ENCODE assay signal across 19 cellular contexts in genomic region chr17:61463068-61463980, GRCh38. TPM values are rescaled to one million over a fixed set of nuclear protein-coding genes. Genes with fewer than 3 reads are reported as not detected.
DNase-seq lines count a peak whose midpoint lies in the region; ATAC-seq and TF ChIP-seq lines count a peak whose summit lies in the region.
"Had no signal": no experiment of that assay in that cellular context is flagged by ENCODE, and none has a peak within 500 bp of the region (broad histone marks: within the 10 kb centered on the region; RNA-seq: fewer than 3 reads in every experiment).

No MANE protein-coding gene starts in this region.

- no peak overlapping the region for H3K4me2 ChIP-seq in OCI-LY1 (ENCODE audit: low read length)
- H3K4me2 ChIP-seq: PC-9 had no signal

- H3K27ac Mint-ChIP-seq in Calu3 (ENCODE audit: unreplicated experiment), result no peak overlapping the region
- no peak overlapping the region for H3K27ac Mint-ChIP-seq in activated naive CD4-positive, alpha-beta T cell treated with anti-CD3 and anti-CD28 coated beads for 36 hours
- H3K27ac Mint-ChIP-seq: activated naive CD8-positive, alpha-beta T cell; IgD-negative memory B cell; T-helper 2 cell treated with Interferon-gamma antibody and Interleukin-4, amounts not matched to agents 5 μg/mL and 100 μg/mL, for 36 hours had no signal

- no peaks in the 10 kb centered on the region for H3K79me2 ChIP-seq in OCI-LY1 (ENCODE audit: insufficient read depth, low read length)

- no peak for TF ChIP-seq EP300 in sigmoid colon (IDR thresholded peaks at IDR 0.05)

- no peaks in the 10 kb centered on the region for H3K9me2 ChIP-seq in OCI-LY1 (ENCODE audit: low read depth, low read length)

- H3K9me3 ChIP-seq in OCI-LY1 (ENCODE audit: low read length) (no peaks in the 10 kb centered on the region), sigmoid colon (no peaks in the 10 kb centered on the region)
- H3K9me3 ChIP-seq: gastroesophageal sphincter had no signal

- no peaks in the 10 kb centered on the region for H3K9me3 Mint-ChIP-seq in Calu3 (ENCODE audit: low read depth, unreplicated experiment)
- no peaks in the 10 kb centered on the region for H3K9me3 Mint-ChIP-seq in activated naive CD4-positive, alpha-beta T cell treated with anti-CD3 and anti-CD28 coated beads for 36 hours
- H3K9me3 Mint-ChIP-seq: T-helper 2 cell treated with Interferon-gamma antibody and Interleukin-4, amounts not matched to agents 5 μg/mL and 100 μg/mL, for 36 hours had no signal

- ATAC-seq in foreskin keratinocyte, result no peak
- ATAC-seq in GM19467 (IDR thresholded peaks at IDR 0.05; ENCODE audit: unreplicated experiment), result no peak
- ATAC-seq: gastroesophageal sphincter had no signal

- H3K4me3 ChIP-seq in OCI-LY1 (ENCODE audit: low read depth, low read length, poor library complexity, severe bottlenecking) (no peak overlapping the region), sigmoid colon (no peak overlapping the region)
- H3K4me3 ChIP-seq: gastroesophageal sphincter, PC-9 had no signal

- DNase-seq in NCI-H146 (lab: John Stamatoyannopoulos, UW), result peak; percentile 6
- no peak for DNase-seq in NCI-H146 treated with DMSO at 0.1 percent for 48 hours (lab: John Stamatoyannopoulos, UW; ENCODE audit: unreplicated experiment)
- DNase-seq in foreskin keratinocyte, result no peak
- DNase-seq in sigmoid colon, result peak; percentile 55
- DNase-seq in Calu3, result no peak
- no peak for DNase-seq in activated naive CD4-positive, alpha-beta T cell treated with anti-CD3 and anti-CD28 coated beads for 36 hours
- DNase-seq: dermis blood vessel endothelial cell, DMS153, NCI-H2081 treated with DMSO at 0.1 percent for 48 hours, occipital lobe, PC-9 had no signal

- CTCF ChIA-PET in Calu3 (lab: Charles Lee), result no interaction called here
- CTCF ChIA-PET in activated naive CD4-positive, alpha-beta T cell treated with anti-CD3 and anti-CD28 coated beads for 36 hours (lab: Charles Lee), result interaction anchor here (0.7 to 0.8 kb wide), 2 partner anchors 21 to 51 kb away, joined by 3 to 4 read pairs; no protein-coding TSS in a partner anchor

- no peak overlapping the region for H3K4me3 Mint-ChIP-seq in Calu3 (ENCODE audit: low read depth, unreplicated experiment)
- H3K4me3 Mint-ChIP-seq in activated naive CD4-positive, alpha-beta T cell treated with anti-CD3 and anti-CD28 coated beads for 36 hours, result no peak overlapping the region
- H3K4me3 Mint-ChIP-seq: T-helper 2 cell treated with Interferon-gamma antibody and Interleukin-4, amounts not matched to agents 5 μg/mL and 100 μg/mL, for 36 hours had no signal

- TF ChIP-seq CTCF in OCI-LY1 (IDR thresholded peaks at IDR 0.05; ENCODE audit: low read length) (peak; percentile 25; the same call in 1 of the 2 replicates), foreskin keratinocyte (conservative IDR thresholded peaks at IDR 0.05) (peak; percentile 18), sigmoid colon (IDR thresholded peaks at IDR 0.05) (no peak), Calu3 (IDR thresholded peaks at IDR 0.05; ENCODE audit: unreplicated experiment) (no peak)

- no peak for TF ChIP-seq POLR2A in sigmoid colon (IDR thresholded peaks at IDR 0.05)

- H3K27me3 ChIP-seq in OCI-LY1 (ENCODE audit: insufficient read depth, low read length) (peaks cover 7% of the 10 kb centered on the region; the same call in 1 of the 2 replicates), foreskin keratinocyte (peaks cover 47% of the 10 kb centered on the region), sigmoid colon (peaks cover 19 to 58% (median 47%) of the 10 kb centered on the region in 3 donors)

- H2AFZ ChIP-seq in OCI-LY1 (ENCODE audit: low read length), result no peak overlapping the region
- H2AFZ ChIP-seq: PC-9 had no signal

- intact Hi-C loops in sigmoid colon (cut with DNase I), result no loop called here
- intact Hi-C loops in Calu3 (cut with micrococcal nuclease; ENCODE audit: unreplicated experiment), result no loop called here
- intact Hi-C loops in activated naive CD4-positive, alpha-beta T cell treated with anti-CD3 and anti-CD28 coated beads for 36 hours (cut with micrococcal nuclease), result no loop called here

- peaks cover 71% of the 10 kb centered on the region for H3K27me3 Mint-ChIP-seq in Calu3 (ENCODE audit: unreplicated experiment)
- H3K27me3 Mint-ChIP-seq in activated naive CD4-positive, alpha-beta T cell treated with anti-CD3 and anti-CD28 coated beads for 36 hours (ENCODE audit: low read depth), result peaks cover 58% of the 10 kb centered on the region

- H3K27ac ChIP-seq in OCI-LY1 (ENCODE audit: low read depth, low read length, poor library complexity, severe bottlenecking) (no peak overlapping the region), foreskin keratinocyte (no peak overlapping the region), sigmoid colon (no peak overlapping the region)
- H3K27ac ChIP-seq: gastroesophageal sphincter, PC-9 had no signal

- no peak overlapping the region for H3K9ac ChIP-seq in OCI-LY1 (ENCODE audit: low read length)

- no peaks in the 10 kb centered on the region for H3K36me3 Mint-ChIP-seq in Calu3 (ENCODE audit: insufficient read depth, unreplicated experiment)
- H3K36me3 Mint-ChIP-seq in activated naive CD4-positive, alpha-beta T cell treated with anti-CD3 and anti-CD28 coated beads for 36 hours (ENCODE audit: low read depth), result no peaks in the 10 kb centered on the region
- H3K36me3 Mint-ChIP-seq: activated naive CD8-positive, alpha-beta T cell had no signal

- no TSS peak for BruUV-seq in Calu3 (replicated peaks; lab: Mats Ljungman, UMichigan)

- H4K20me1 ChIP-seq in OCI-LY1 (ENCODE audit: insufficient read depth, low read length), result no peaks in the 10 kb centered on the region

- H3K4me1 Mint-ChIP-seq in Calu3 (ENCODE audit: low read depth, unreplicated experiment), result no peaks in the 10 kb centered on the region
- H3K4me1 Mint-ChIP-seq in activated naive CD4-positive, alpha-beta T cell treated with anti-CD3 and anti-CD28 coated beads for 36 hours (ENCODE audit: low read depth), result peaks cover 22% of the 10 kb centered on the region

- H3K36me3 ChIP-seq in OCI-LY1 (ENCODE audit: insufficient read depth, low read length) (no peaks in the 10 kb centered on the region), sigmoid colon (no peaks in the 10 kb centered on the region)
- H3K36me3 ChIP-seq: gastroesophageal sphincter had no signal

- no peaks in the 10 kb centered on the region for H3F3A ChIP-seq in OCI-LY1 (ENCODE audit: insufficient read depth, low read length)

- WGBS in sigmoid colon, 2 donors, result 83% methylated on average over 16 of the region's 16 CpGs

- H3K4me1 ChIP-seq in OCI-LY1 (ENCODE audit: insufficient read depth, low read length, severe bottlenecking) (peaks cover 10% of the 10 kb centered on the region), foreskin keratinocyte (no peaks in the 10 kb centered on the region), sigmoid colon (peaks cover 0 to 13% (median 6%) of the 10 kb centered on the region in 4 donors)

RNA-seq across cellular contexts. Expression of gene TBX4, which starts 11.1 kb away (rescaled TPM):
- 0.07 TPM in 1 of 2 replicates, not detected in the other for total RNA-seq in foreskin keratinocyte
- polyA plus RNA-seq in foreskin keratinocyte, result 0.01 TPM in 1 of 2 replicates, not detected in the other
- not detected for total RNA-seq in sigmoid colon
- polyA plus RNA-seq in sigmoid colon, result not detected
- total RNA-seq in Calu3 (2022), result not detected in 2 replicates
- total RNA-seq in activated naive CD4-positive, alpha-beta T cell treated with anti-CD3 and anti-CD28 coated beads for 36 hours, result not detected
- total RNA-seq: dermis blood vessel endothelial cell, liver, occipital lobe, PC-9, ureter had no signal
- polyA plus RNA-seq: IgD-negative memory B cell, liver had no signal

Comparison
In these comparisons a context has a peak if more than half of its experiments do, and no peak if none do; other contexts are left out.
1. DNase-seq: peak in NCI-H146 (single experiment) and sigmoid colon (single experiment); none in NCI-H146 treated with DMSO at 0.1 percent for 48 hours (single experiment), foreskin keratinocyte (0 of 2), Calu3 (single experiment) and activated naive CD4-positive, alpha-beta T cell treated with anti-CD3 and anti-CD28 coated beads for 36 hours (single experiment).
2. CTCF ChIP-seq: peak in OCI-LY1 (single experiment) and foreskin keratinocyte (single experiment); none in sigmoid colon (0 of 4) and Calu3 (single experiment).